8 cellular contexts compared by ENCODE assay signal in the genomic region with DNA sequence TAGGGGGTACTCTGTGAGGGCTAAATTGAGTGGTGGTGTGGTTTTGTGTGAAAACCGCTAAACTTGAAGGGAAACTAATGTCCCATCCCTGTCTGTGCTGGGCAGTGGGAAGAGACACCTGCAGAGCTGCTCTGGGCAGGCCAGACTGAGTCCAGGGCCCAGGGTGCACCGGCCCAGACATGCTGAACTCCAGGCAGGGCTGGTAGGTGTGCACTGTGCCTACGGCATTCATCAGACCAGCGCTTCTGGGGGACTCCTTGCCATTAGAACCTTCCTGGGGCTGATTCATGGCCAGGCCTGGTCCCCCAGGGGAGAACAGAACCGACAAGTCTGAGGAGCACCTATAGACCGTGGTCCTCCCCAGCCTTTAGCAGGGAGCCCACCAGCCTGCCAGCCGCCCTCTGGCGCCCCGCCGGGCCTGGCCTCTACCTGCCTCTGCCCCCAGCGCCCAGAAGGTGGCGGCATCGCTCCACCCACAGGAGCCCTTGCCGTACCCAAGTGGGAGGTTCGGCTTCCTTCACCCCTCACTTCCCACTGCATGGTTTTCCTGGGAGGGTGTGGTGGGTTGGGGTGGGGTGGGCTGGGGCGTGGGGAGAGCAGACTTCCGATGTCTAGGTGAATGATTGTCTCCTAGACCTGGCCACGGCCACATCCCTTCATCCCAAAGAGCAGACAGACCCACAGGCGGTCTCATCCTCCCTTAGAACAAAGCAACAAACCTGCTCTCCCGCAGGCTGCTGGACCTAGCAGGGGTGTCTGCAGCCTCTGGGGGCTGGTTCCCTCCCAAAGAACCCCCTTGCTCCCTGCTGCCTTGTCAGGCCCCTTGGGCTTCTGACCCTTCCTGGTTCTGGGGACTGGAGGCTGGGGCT. TPM values are rescaled to one million over a fixed set of nuclear protein-coding genes. Genes with fewer than 3 reads are reported as not detected.
DNase-seq lines count a peak whose midpoint lies in the region; ATAC-seq and TF ChIP-seq lines count a peak whose summit lies in the region.

No MANE protein-coding gene starts in this region.

- H3K27me3 ChIP-seq in dorsolateral prefrontal cortex: no peaks in the 10 kb centered on the region

- intact Hi-C loops in activated CD4-positive, alpha-beta memory T cell treated with anti-CD3 and anti-CD28 coated beads for 36 hours (cut with micrococcal nuclease): loop anchor here (1.0 kb wide), 2 partner anchors 82 to 208 kb away; no protein-coding TSS in a partner anchor
- intact Hi-C loops in dorsolateral prefrontal cortex (cut with DNase I): loop anchor here (1.0 to 10.0 kb wide), 5 partner anchors 81 to 1011 kb away; no protein-coding TSS in a partner anchor

- peaks cover 17% of the 10 kb centered on the region for H3K4me1 Mint-ChIP-seq in activated CD4-positive, alpha-beta memory T cell treated with anti-CD3 and anti-CD28 coated beads for 36 hours (ENCODE audit: low read depth)
- H3K4me1 Mint-ChIP-seq in mesothelial cell of epicardium: no peaks in the 10 kb centered on the region

- no peak overlapping the region for H3K4me3 ChIP-seq in dorsolateral prefrontal cortex

- POLR2A ChIA-PET in activated CD4-positive, alpha-beta memory T cell treated with anti-CD3 and anti-CD28 coated beads for 36 hours (lab: Charles Lee): interaction anchor here (1.2 kb wide), 1 partner anchor 83 kb away, joined by 3 read pairs; no protein-coding TSS in a partner anchor

- CTCF ChIA-PET in activated CD4-positive, alpha-beta memory T cell treated with anti-CD3 and anti-CD28 coated beads for 36 hours (lab: Charles Lee): interaction anchor here (0.6 to 3.7 kb wide), 17 partner anchors 10 to 208 kb away, joined by 3 to 43 read pairs (median 4); no protein-coding TSS in a partner anchor

- DNase-seq in AG08395 (ENCODE audit: low spot score) (peak; percentile 80), NCI-H1930 (lab: John Stamatoyannopoulos, UW) (peak; percentile 17 to 19), dorsolateral prefrontal cortex (peak; percentile 57 to 83 (median 66)), mesothelial cell of epicardium (ENCODE audit: low spot score in 2 of 2, unreplicated experiment in 2 of 2) (peak; percentile 53 to 81)
- DNase-seq in activated CD4-positive, alpha-beta memory T cell treated with anti-CD3 and anti-CD28 coated beads for 36 hours: peak; percentile 80
- peak; percentile 52 to 55 for DNase-seq in stimulated activated CD8-positive, alpha-beta memory T cell treated with anti-CD3 and anti-CD28 coated beads, Interleukin-7, amount 100 ng/mL, for 4 hours (ENCODE audit: low read depth in 2 of 2)

- H3K4me3 Mint-ChIP-seq in activated CD4-positive, alpha-beta memory T cell treated with anti-CD3 and anti-CD28 coated beads for 36 hours: no peak overlapping the region
- H3K4me3 Mint-ChIP-seq in mesothelial cell of epicardium: no peak overlapping the region

- peaks cover 19% of the 10 kb centered on the region for H3K36me3 Mint-ChIP-seq in activated CD4-positive, alpha-beta memory T cell treated with anti-CD3 and anti-CD28 coated beads for 36 hours
- H3K36me3 Mint-ChIP-seq in mesothelial cell of epicardium: peaks cover 4% of the 10 kb centered on the region

- ATAC-seq in HG02885 (IDR thresholded peaks at IDR 0.05; ENCODE audit: poor library complexity, unreplicated experiment): no peak

- peak; percentile 21 for TF ChIP-seq POLR2A in GM18526 (IDR thresholded peaks at IDR 0.05; ENCODE audit: extremely low read depth, insufficient read length)

- peak overlapping the region in 3 of 59 donors; percentile 2 to 34 (median 3) for H3K27ac ChIP-seq in dorsolateral prefrontal cortex

- TF ChIP-seq CTCF in dorsolateral prefrontal cortex (IDR thresholded peaks at IDR 0.05 in 54 of 56, conservative IDR thresholded peaks at IDR 0.05 in 2 of 56; ENCODE audit: low read depth in 1 of 56, partially characterized antibody in 56 of 56): peak; percentile 26 to 89 (median 77)
- peak; percentile 71 for TF ChIP-seq CTCF in mesothelial cell of epicardium (IDR thresholded peaks at IDR 0.05; ENCODE audit: unreplicated experiment)

- H3K27me3 Mint-ChIP-seq in activated CD4-positive, alpha-beta memory T cell treated with anti-CD3 and anti-CD28 coated beads for 36 hours: no peaks in the 10 kb centered on the region
- no peaks in the 10 kb centered on the region for H3K27me3 Mint-ChIP-seq in mesothelial cell of epicardium (ENCODE audit: low read depth)

- no peak overlapping the region for H3K27ac Mint-ChIP-seq in activated CD4-positive, alpha-beta memory T cell treated with anti-CD3 and anti-CD28 coated beads for 36 hours
- no peak overlapping the region for H3K27ac Mint-ChIP-seq in mesothelial cell of epicardium

- H3K9me3 Mint-ChIP-seq in activated CD4-positive, alpha-beta memory T cell treated with anti-CD3 and anti-CD28 coated beads for 36 hours: no peaks in the 10 kb centered on the region
- H3K9me3 Mint-ChIP-seq in mesothelial cell of epicardium: no peaks in the 10 kb centered on the region

RNA-seq across cellular contexts. Expression of a gene that starts 15.5 kb away (rescaled TPM):
- total RNA-seq in activated CD4-positive, alpha-beta memory T cell treated with anti-CD3 and anti-CD28 coated beads for 36 hours: 10 to 100 TPM; 60.4 to 65.2 TPM
- 10 to 100 TPM in 114 of 120 experiments, 1 to 10 TPM in 6; 4.7 to 37.8 (median 16.6) TPM for total RNA-seq in dorsolateral prefrontal cortex
- total RNA-seq in mesothelial cell of epicardium: 23.8 to 26.0 TPM (median 24.8 TPM) in 3 replicates

RNA-seq across cellular contexts. Expression of a gene that starts 51.1 kb away (rescaled TPM):
- total RNA-seq in activated CD4-positive, alpha-beta memory T cell treated with anti-CD3 and anti-CD28 coated beads for 36 hours: 10 to 100 TPM; 69.2 to 70.1 TPM
- 10 to 100 TPM; 39.1 to 69.9 (median 54.8) TPM for total RNA-seq in dorsolateral prefrontal cortex
- total RNA-seq in mesothelial cell of epicardium: 57.3 to 60.1 TPM (median 59.8 TPM) in 3 replicates

Comparison
In these comparisons a context has a peak if more than half of its experiments do, and no peak if none do; other contexts are left out.
1. DNase-seq: peak in every context shown above with its lines; median percentile 80 in AG08395; 80 in activated CD4-positive, alpha-beta memory T cell treated with anti-CD3 and anti-CD28 coated beads for 36 hours; 67 in mesothelial cell of epicardium; 66 in dorsolateral prefrontal cortex; 54 in stimulated activated CD8-positive, alpha-beta memory T cell treated with anti-CD3 and anti-CD28 coated beads, Interleukin-7, amount 100 ng/mL, for 4 hours; 18 in NCI-H1930.